1 cellular context compared by ENCODE assay signal in genomic region chr16:67846320-67847063, GRCh38.
TF ChIP-seq lines count a peak whose summit lies in the region.

Gene NUTF2 (plus strand): TSS chr16:67846933. CDS start chr16:67865131, 18,198 bp downstream.

TF ChIP-seq in neural cell, 6 proteins besides CTCF, POLR2A, EP300 and RAD21 (continued from another document):
- TF ChIP-seq, protein P1, sequence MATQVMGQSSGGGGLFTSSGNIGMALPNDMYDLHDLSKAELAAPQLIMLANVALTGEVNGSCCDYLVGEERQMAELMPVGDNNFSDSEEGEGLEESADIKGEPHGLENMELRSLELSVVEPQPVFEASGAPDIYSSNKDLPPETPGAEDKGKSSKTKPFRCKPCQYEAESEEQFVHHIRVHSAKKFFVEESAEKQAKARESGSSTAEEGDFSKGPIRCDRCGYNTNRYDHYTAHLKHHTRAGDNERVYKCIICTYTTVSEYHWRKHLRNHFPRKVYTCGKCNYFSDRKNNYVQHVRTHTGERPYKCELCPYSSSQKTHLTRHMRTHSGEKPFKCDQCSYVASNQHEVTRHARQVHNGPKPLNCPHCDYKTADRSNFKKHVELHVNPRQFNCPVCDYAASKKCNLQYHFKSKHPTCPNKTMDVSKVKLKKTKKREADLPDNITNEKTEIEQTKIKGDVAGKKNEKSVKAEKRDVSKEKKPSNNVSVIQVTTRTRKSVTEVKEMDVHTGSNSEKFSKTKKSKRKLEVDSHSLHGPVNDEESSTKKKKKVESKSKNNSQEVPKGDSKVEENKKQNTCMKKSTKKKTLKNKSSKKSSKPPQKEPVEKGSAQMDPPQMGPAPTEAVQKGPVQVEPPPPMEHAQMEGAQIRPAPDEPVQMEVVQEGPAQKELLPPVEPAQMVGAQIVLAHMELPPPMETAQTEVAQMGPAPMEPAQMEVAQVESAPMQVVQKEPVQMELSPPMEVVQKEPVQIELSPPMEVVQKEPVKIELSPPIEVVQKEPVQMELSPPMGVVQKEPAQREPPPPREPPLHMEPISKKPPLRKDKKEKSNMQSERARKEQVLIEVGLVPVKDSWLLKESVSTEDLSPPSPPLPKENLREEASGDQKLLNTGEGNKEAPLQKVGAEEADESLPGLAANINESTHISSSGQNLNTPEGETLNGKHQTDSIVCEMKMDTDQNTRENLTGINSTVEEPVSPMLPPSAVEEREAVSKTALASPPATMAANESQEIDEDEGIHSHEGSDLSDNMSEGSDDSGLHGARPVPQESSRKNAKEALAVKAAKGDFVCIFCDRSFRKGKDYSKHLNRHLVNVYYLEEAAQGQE (IDR thresholded peaks at IDR 0.05; ENCODE audit: borderline replicate concordance) = no peak
TF ChIP-seq in neural cell: peak in this region for 3.
